8 cellular contexts compared by ENCODE assay signal in genomic region chr21:33025471-33026298, GRCh38. TPM values are rescaled to one million over a fixed set of nuclear protein-coding genes. Genes with fewer than 3 reads are reported as not detected.
DNase-seq lines count a peak whose midpoint lies in the region; ATAC-seq and TF ChIP-seq lines count a peak whose summit lies in the region.

Gene OLIG2 (plus strand): TSS chr21:33025935. CDS start chr21:33026863, 928 bp downstream.

- no TSS peak for BruUV-seq in Caco-2 (replicated peaks; lab: Mats Ljungman, UMichigan)

- H3K4me3 ChIP-seq in CD8-positive, alpha-beta T cell (ENCODE audit: low read depth, low read length): no peak within 1 kb of the TSS
- H3K4me3 ChIP-seq in Caco-2 (ENCODE audit: low read depth, low read length) (no peak within 1 kb of the TSS), Karpas-422 (ENCODE audit: low read length) (no peak within 1 kb of the TSS)

- no peak within 1 kb of the TSS for H3K27ac ChIP-seq in CD8-positive, alpha-beta T cell (ENCODE audit: low read depth, low read length)
- no peak within 1 kb of the TSS for H3K27ac ChIP-seq in Karpas-422 (ENCODE audit: low read length)

- peaks cover 39% of the 10 kb centered on the region for H3K4me1 ChIP-seq in CD8-positive, alpha-beta T cell (ENCODE audit: insufficient read depth, low read length)
- no peaks in the 10 kb centered on the region for H3K4me1 ChIP-seq in Caco-2
- no peaks in the 10 kb centered on the region for H3K4me1 ChIP-seq in Karpas-422 (ENCODE audit: low read length)

- no peak for ATAC-seq in CD8-positive, alpha-beta T cell
- ATAC-seq in naive B cell (ENCODE audit: low read depth in 2 of 2) (no peak), HG02588 (IDR thresholded peaks at IDR 0.05; ENCODE audit: unreplicated experiment) (no peak)

- CTCF ChIA-PET in CD8-positive, alpha-beta T cell (lab: Charles Lee): interaction anchor here (0.6 to 0.8 kb wide), 2 partner anchors 52 to 193 kb away, joined by 3 read pairs; no protein-coding TSS in a partner anchor
- CTCF ChIA-PET in Caco-2 (lab: Charles Lee): no interaction called here

- no peak within 1 kb of the TSS for H2AFZ ChIP-seq in Karpas-422 (ENCODE audit: low read length)

- intact Hi-C loops in CD8-positive, alpha-beta T cell (cut with DNase I, micrococcal nuclease): no loop called here
- intact Hi-C loops in Caco-2 (cut with micrococcal nuclease; ENCODE audit: unreplicated experiment): no loop called here

- in situ Hi-C loops in KBM-7 (cut with MboI; ENCODE audit: low pct_unique_long_range_greater_than_20kb, low sequenced_read_pairs): no loop called here

- H3K27me3 ChIP-seq in CD8-positive, alpha-beta T cell (ENCODE audit: insufficient read depth, low read length): peaks cover 46% of the 10 kb centered on the region
- H3K27me3 ChIP-seq in Caco-2 (replicated peaks; ENCODE audit: control insufficient read depth, insufficient read depth, low read length) (no peaks in the 10 kb centered on the region), Karpas-422 (ENCODE audit: low read length) (no peaks in the 10 kb centered on the region)

- no peaks in the 10 kb centered on the region for H3K9me2 ChIP-seq in Karpas-422 (replicated peaks; ENCODE audit: insufficient read depth, low read length)

- H3K36me3 Mint-ChIP-seq in CD8-positive, alpha-beta T cell: no peaks in the 10 kb centered on the region
- H3K36me3 Mint-ChIP-seq in activated naive CD8-positive, alpha-beta T cell treated with anti-CD3 and anti-CD28 coated beads for 36 hours: no peaks in the 10 kb centered on the region
- H3K36me3 Mint-ChIP-seq in naive B cell: peaks cover 0 to 22% of the 10 kb centered on the region in 2 donors
- H3K36me3 Mint-ChIP-seq in Caco-2 (ENCODE audit: insufficient read depth, unreplicated experiment): no peaks in the 10 kb centered on the region

- no peaks in the 10 kb centered on the region for H3K9me3 Mint-ChIP-seq in CD8-positive, alpha-beta T cell
- no peaks in the 10 kb centered on the region for H3K9me3 Mint-ChIP-seq in activated naive CD8-positive, alpha-beta T cell treated with anti-CD3 and anti-CD28 coated beads for 36 hours
- peaks cover 0 to 9% (median 3%) of the 10 kb centered on the region in 7 donors for H3K9me3 Mint-ChIP-seq in naive B cell
- no peaks in the 10 kb centered on the region for H3K9me3 Mint-ChIP-seq in Caco-2 (ENCODE audit: unreplicated experiment)

- no peaks in the 10 kb centered on the region for H3K36me3 ChIP-seq in CD8-positive, alpha-beta T cell (ENCODE audit: insufficient read depth, low read length)
- H3K36me3 ChIP-seq in Caco-2 (ENCODE audit: control insufficient read depth, insufficient read depth, low read length): no peaks in the 10 kb centered on the region
- no peaks in the 10 kb centered on the region for H3K36me3 ChIP-seq in Karpas-422 (ENCODE audit: insufficient read depth, low read length)

- H3K4me3 Mint-ChIP-seq in CD8-positive, alpha-beta T cell: peak within 1 kb of the TSS; percentile 8
- H3K4me3 Mint-ChIP-seq in activated naive CD8-positive, alpha-beta T cell treated with anti-CD3 and anti-CD28 coated beads for 36 hours: peak within 1 kb of the TSS; percentile 34
- peak within 1 kb of the TSS; percentile 17 to 77 (median 52) for H3K4me3 Mint-ChIP-seq in naive B cell
- H3K4me3 Mint-ChIP-seq in Caco-2 (ENCODE audit: unreplicated experiment): no peak within 1 kb of the TSS

- POLR2A ChIA-PET in CD8-positive, alpha-beta T cell (lab: Charles Lee): no interaction called here
- POLR2A ChIA-PET in Caco-2 (lab: Charles Lee): no interaction called here

- H3K27ac Mint-ChIP-seq in CD8-positive, alpha-beta T cell: no peak within 1 kb of the TSS
- H3K27ac Mint-ChIP-seq in activated naive CD8-positive, alpha-beta T cell treated with anti-CD3 and anti-CD28 coated beads for 36 hours: peak within 1 kb of the TSS; percentile 29
- peak within 1 kb of the TSS; percentile 50 to 97 (median 84) for H3K27ac Mint-ChIP-seq in naive B cell
- no peak within 1 kb of the TSS for H3K27ac Mint-ChIP-seq in Caco-2 (ENCODE audit: unreplicated experiment)

- H3K79me2 ChIP-seq in Karpas-422 (ENCODE audit: low read length): no peaks in the 10 kb centered on the region

- peaks cover 36% of the 10 kb centered on the region for H3K4me1 Mint-ChIP-seq in CD8-positive, alpha-beta T cell (ENCODE audit: low read depth)
- H3K4me1 Mint-ChIP-seq in activated naive CD8-positive, alpha-beta T cell treated with anti-CD3 and anti-CD28 coated beads for 36 hours: peaks cover 36% of the 10 kb centered on the region
- H3K4me1 Mint-ChIP-seq in naive B cell: peaks cover 27 to 62% (median 56%) of the 10 kb centered on the region in 3 donors
- no peaks in the 10 kb centered on the region for H3K4me1 Mint-ChIP-seq in Caco-2 (ENCODE audit: low read depth, unreplicated experiment)

- H3K27me3 Mint-ChIP-seq in CD8-positive, alpha-beta T cell (ENCODE audit: low read depth): peaks cover 61% of the 10 kb centered on the region
- peaks cover 95% of the 10 kb centered on the region for H3K27me3 Mint-ChIP-seq in activated naive CD8-positive, alpha-beta T cell treated with anti-CD3 and anti-CD28 coated beads for 36 hours
- H3K27me3 Mint-ChIP-seq in naive B cell (peaks cover 67 to 85% (median 80%) of the 10 kb centered on the region in 3 donors), Caco-2 (ENCODE audit: insufficient read depth, unreplicated experiment) (peaks cover 25% of the 10 kb centered on the region)

- H3K9me3 ChIP-seq in CD8-positive, alpha-beta T cell (ENCODE audit: low read length): no peaks in the 10 kb centered on the region
- no peaks in the 10 kb centered on the region for H3K9me3 ChIP-seq in Caco-2
- H3K9me3 ChIP-seq in Karpas-422 (ENCODE audit: low read length): no peaks in the 10 kb centered on the region

- H4K20me1 ChIP-seq in Karpas-422 (ENCODE audit: insufficient read depth, low read depth, low read length): no peaks in the 10 kb centered on the region

- no peak within 1 kb of the TSS for H3K4me2 ChIP-seq in Karpas-422 (ENCODE audit: low read depth, low read length, poor library complexity, severe bottlenecking)

- DNase-seq in CD8-positive, alpha-beta T cell: no peak
- DNase-seq in KBM-7: peak; percentile 95
- no peak for DNase-seq in activated naive CD8-positive, alpha-beta T cell treated with anti-CD3 and anti-CD28 coated beads for 36 hours
- DNase-seq in naive B cell: no peak
- no peak for DNase-seq in cortex of kidney (lab: John Stamatoyannopoulos, UW)
- DNase-seq in Caco-2: no peak
- no peak for DNase-seq in Karpas-422

- no peak for TF ChIP-seq CTCF in CD8-positive, alpha-beta T cell (IDR thresholded peaks at IDR 0.05)
- TF ChIP-seq CTCF in Caco-2 (IDR thresholded peaks at IDR 0.05; ENCODE audit: insufficient read depth in 1 of 2, low read depth in 1 of 2, low read length in 1 of 2, severe bottlenecking in 1 of 2, unreplicated experiment in 1 of 2): no peak

- H3K9ac ChIP-seq in Karpas-422 (ENCODE audit: low read length): no peak within 1 kb of the TSS

RNA-seq across cellular contexts. Expression of gene OLIG2, which starts in this region (rescaled TPM):
- total RNA-seq in CD8-positive, alpha-beta T cell: not detected
- not detected for total RNA-seq in activated naive CD8-positive, alpha-beta T cell treated with anti-CD3 and anti-CD28 coated beads for 36 hours
- polyA plus RNA-seq in naive B cell (ENCODE audit: low read depth in 6 of 6): not detected
- total RNA-seq in Caco-2 (2022): not detected in 2 replicates
- total RNA-seq in Karpas-422 (2014; rRNA removed; shearing (Covaris generic); ENCODE audit: low replicate concordance): not detected in 2 replicates

Comparison
In these comparisons a context has a peak if more than half of its experiments do, and no peak if none do; other contexts are left out.
1. H3K27ac Mint-ChIP-seq: peak in activated naive CD8-positive, alpha-beta T cell treated with anti-CD3 and anti-CD28 coated beads for 36 hours (single experiment) and naive B cell (6 of 6); none in CD8-positive, alpha-beta T cell (single experiment) and Caco-2 (single experiment).